Comparison of ENCODE assay signal across 35 cellular contexts in the genomic region with DNA sequence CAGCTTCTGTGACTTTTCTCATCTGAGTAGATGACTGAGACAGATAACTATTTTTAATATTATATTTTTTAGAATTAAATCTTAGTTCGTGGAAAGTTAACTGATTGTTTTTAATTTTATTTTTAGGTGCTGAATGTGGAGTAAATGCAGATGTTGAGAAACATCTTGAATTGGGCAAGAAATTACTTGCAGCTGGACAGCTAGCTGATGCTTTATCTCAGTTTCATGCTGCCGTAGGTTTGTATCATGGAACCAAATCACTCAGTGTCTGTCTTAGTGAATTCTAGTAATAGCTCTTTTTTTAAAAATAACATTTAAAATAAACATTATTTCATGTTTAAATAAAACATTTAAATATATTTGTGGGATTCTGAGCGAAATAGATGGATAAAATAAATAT.
"Had no signal": no experiment of that assay in that cellular context is flagged by ENCODE, and none has a peak within 500 bp of the region (broad histone marks: within the 10 kb centered on the region; RNA-seq: fewer than 3 reads in every experiment).

No MANE protein-coding gene starts in this region.

- DNase-seq: activated CD4-positive, alpha-beta T cell treated with anti-CD3 and anti-CD28 coated beads for 48 hours; activated CD4-positive, alpha-beta T cell treated with anti-CD3 and anti-CD28 coated beads, Interleukin-2, amount 50 U/mL, for 48 hours; activated CD8-positive, alpha-beta memory T cell treated with anti-CD3 and anti-CD28 coated beads, Interleukin-2, amount 50 U/mL, for 4 hours; activated effector memory CD4-positive, alpha-beta T cell treated with anti-CD3 and anti-CD28 coated beads, Interleukin-2, amount 50 U/mL, for 16 hours; activated naive CD4-positive, alpha-beta T cell treated with anti-CD3 and anti-CD28 coated beads for 36 hours; activated naive CD8-positive, alpha-beta T cell treated with anti-CD3 and anti-CD28 coated beads for 36 hours; activated T-cell treated with anti-CD3 and anti-CD28 coated beads, Interleukin-2, amount 50 U/mL, for 1 hour; amygdala; central memory CD4-positive, alpha-beta T cell; endodermal cell; foreskin keratinocyte; heart left ventricle; hypothalamus; immature natural killer cell; kidney; left colon; midbrain; naive thymus-derived CD4-positive, alpha-beta T cell; nucleus accumbens; pancreas; psoas muscle; stimulated activated CD4-positive, alpha-beta T cell treated with anti-CD3 and anti-CD28 coated beads, Interleukin-15, amount 100 ng/mL, for 24 hours; stimulated activated CD4-positive, alpha-beta T cell treated with anti-CD3 and anti-CD28 coated beads, Interleukin-2, amount 100 ng/mL, for 24 hours; stimulated activated naive B cell treated with anti-CD40 and anti-IgM and Interleukin-4, amounts not matched to agents 10 μg/mL and 1 μg/mL and 100 μg/mL, for 72 hours; stomach; tibial artery; upper lobe of right lung had no signal

- H3K4me1 Mint-ChIP-seq: endodermal cell had no signal

- H3K4me3 ChIP-seq: breast epithelium, esophagus muscularis mucosa, heart left ventricle, pancreas, psoas muscle, smooth muscle cell, stomach, suprapubic skin, tibial artery, upper lobe of right lung had no signal

- H3K9me3 Mint-ChIP-seq: activated naive CD4-positive, alpha-beta T cell treated with anti-CD3 and anti-CD28 coated beads for 36 hours; activated naive CD8-positive, alpha-beta T cell treated with anti-CD3 and anti-CD28 coated beads for 36 hours; dendritic cell treated with granulocyte-macrophage colony-stimulating factor and Interleukin-4, amounts not matched to agents 40 ng/mL and 50 ng/mL, for 4 days; immature natural killer cell; memory B cell; stimulated activated naive B cell treated with anti-CD40 and anti-IgM and Interleukin-4, amounts not matched to agents 10 μg/mL and 1 μg/mL and 100 μg/mL, for 72 hours had no signal

- H3K4me3 Mint-ChIP-seq: activated naive CD4-positive, alpha-beta T cell treated with anti-CD3 and anti-CD28 coated beads for 36 hours; activated naive CD8-positive, alpha-beta T cell treated with anti-CD3 and anti-CD28 coated beads for 36 hours; activated T-helper 1 cell treated with anti-CD3 and anti-CD28 coated beads, Interleukin-12 subunit alpha, Interleukin-12 subunit beta, Interleukin-2, Interleukin-4 antibody, amounts not matched to agents 30 ng/mL and 10 ng/mL and 1 ng/mL, durations not matched to agents 14 hours and 24 hours and 36 hours; dendritic cell treated with granulocyte-macrophage colony-stimulating factor and Interleukin-4, amounts not matched to agents 40 ng/mL and 50 ng/mL, for 4 days; endodermal cell; immature natural killer cell; memory B cell; naive thymus-derived CD4-positive, alpha-beta T cell; stimulated activated naive B cell treated with anti-CD40 and anti-IgM and Interleukin-4, amounts not matched to agents 10 μg/mL and 1 μg/mL and 100 μg/mL, for 72 hours had no signal

- H3K27me3 Mint-ChIP-seq: activated naive CD8-positive, alpha-beta T cell treated with anti-CD3 and anti-CD28 coated beads for 36 hours; dendritic cell treated with granulocyte-macrophage colony-stimulating factor and Interleukin-4, amounts not matched to agents 40 ng/mL and 50 ng/mL, for 4 days; memory B cell; naive thymus-derived CD4-positive, alpha-beta T cell; stimulated activated naive B cell treated with anti-CD40 and anti-IgM and Interleukin-4, amounts not matched to agents 10 μg/mL and 1 μg/mL and 100 μg/mL, for 72 hours had no signal

- H3K27ac Mint-ChIP-seq: activated naive CD4-positive, alpha-beta T cell treated with anti-CD3 and anti-CD28 coated beads for 36 hours; activated naive CD8-positive, alpha-beta T cell treated with anti-CD3 and anti-CD28 coated beads for 36 hours; activated T-helper 1 cell treated with anti-CD3 and anti-CD28 coated beads, Interleukin-12 subunit alpha, Interleukin-12 subunit beta, Interleukin-2, Interleukin-4 antibody, amounts not matched to agents 30 ng/mL and 10 ng/mL and 1 ng/mL, durations not matched to agents 14 hours and 24 hours and 36 hours; endodermal cell; memory B cell; stimulated activated naive B cell treated with anti-CD40 and anti-IgM and Interleukin-4, amounts not matched to agents 10 μg/mL and 1 μg/mL and 100 μg/mL, for 72 hours had no signal

- ATAC-seq: activated CD4-positive, CD25-positive, alpha-beta regulatory T cell treated with anti-CD3 and anti-CD28 coated beads, Interleukin-2, amount 50 U/mL, for 24 hours; foreskin keratinocyte; left colon; naive thymus-derived CD4-positive, alpha-beta T cell; pancreas; psoas muscle had no signal
